1 cellular context compared by ENCODE assay signal in genomic region chr22:41538583-41538982, GRCh38.
TF ChIP-seq lines count a peak whose summit lies in the region.

No MANE protein-coding gene starts in this region.

TF ChIP-seq in GM23338, 12 proteins besides CTCF, POLR2A, EP300 and RAD21 (continued from another document):
- TF ChIP-seq ZNF462 (CRISPR knock-in tag; IDR thresholded peaks at IDR 0.05), result no peak
